31 cellular contexts compared by ENCODE assay signal in genomic region chr2:215149060-215149459, GRCh38. TPM values are rescaled to one million over a fixed set of nuclear protein-coding genes. Genes with fewer than 3 reads are reported as not detected.
"Had no signal": no experiment of that assay in that cellular context is flagged by ENCODE, and none has a peak within 500 bp of the region (broad histone marks: within the 10 kb centered on the region; RNA-seq: fewer than 3 reads in every experiment).

No MANE protein-coding gene starts in this region.

- FAIRE-seq: TTC549 had no signal

- H3K27ac ChIP-seq: VCaP had no signal

- DNase-seq: activated B cell treated with CpG ODN at 0.5 μM for 24 hours; activated CD4-positive, alpha-beta memory T cell treated with anti-CD3 and anti-CD28 coated beads for 36 hours; activated CD4-positive, alpha-beta T cell treated with anti-CD3 and anti-CD28 coated beads for 4 hours; activated CD4-positive, alpha-beta T cell treated with anti-CD3 and anti-CD28 coated beads, Interleukin-2, amount 10 ng/mL, durations not matched to agents 24 days and 14 days; activated CD4-positive, alpha-beta T cell treated with anti-CD3 and anti-CD28 coated beads, Interleukin-2, amount 50 U/mL, for 1 hour; activated CD4-positive, alpha-beta T cell treated with anti-CD3 and anti-CD28 coated beads, Interleukin-2, amount 50 U/mL, for 4 hours; activated CD4-positive, CD25-positive, alpha-beta regulatory T cell treated with anti-CD3 and anti-CD28 coated beads, Interleukin-2, amount 50 U/mL, for 72 hours; activated CD8-positive, alpha-beta memory T cell treated with anti-CD3 and anti-CD28 coated beads, Interleukin-2, amount 50 U/mL, for 4 hours; activated CD8-positive, alpha-beta T cell treated with anti-CD3 and anti-CD28 coated beads for 36 hours; activated effector memory CD4-positive, alpha-beta T cell treated with anti-CD3 and anti-CD28 coated beads, Interleukin-2, amount 50 U/mL, for 16 hours; activated naive CD4-positive, alpha-beta T cell treated with anti-CD3 and anti-CD28 coated beads, Interleukin-2, amount 10 ng/mL, durations not matched to agents 7 days and 5 days; activated naive CD4-positive, alpha-beta T cell treated with Interleukin-2 at 50 U/mL for 16 hours; activated naive CD8-positive, alpha-beta T cell treated with anti-CD3 and anti-CD28 coated beads, Interleukin-2, amount 10 ng/mL, durations not matched to agents 7 days and 5 days; activated naive CD8-positive, alpha-beta T cell treated with anti-CD3 and anti-CD28 coated beads, Interleukin-2, amount 50 U/mL, for 24 hours; activated T-cell treated with anti-CD3 and anti-CD28 coated beads for 4 hours; activated T-cell treated with anti-CD3 and anti-CD28 coated beads, Interleukin-2, amount 50 U/mL, for 1 hour; activated T-cell treated with anti-CD3 and anti-CD28 coated beads, Interleukin-2, amount 50 U/mL, for 4 hours; activated T-cell treated with anti-CD3 and anti-CD28 coated beads, Interleukin-2, amount 50 U/mL, for 72 hours; amygdala; aorta; central memory CD4-positive, alpha-beta T cell; T-cell; T-helper 2 cell; T-helper 9 cell had no signal

- ATAC-seq: activated CD8-positive, alpha-beta T cell treated with anti-CD3 and anti-CD28 coated beads for 36 hours; activated naive CD8-positive, alpha-beta T cell treated with anti-CD3 and anti-CD28 coated beads, Interleukin-2, amount 50 U/mL, for 24 hours; activated T-cell treated with anti-CD3 and anti-CD28 coated beads, Interleukin-2, amount 50 U/mL, for 4 hours; activated T-cell treated with anti-CD3 and anti-CD28 coated beads, Interleukin-2, amount 50 U/mL, for 72 hours; activated T-helper 17 cell treated with anti-CD3 and anti-CD28 coated beads, Interleukin-2, amount 50 U/mL, for 72 hours; T-cell had no signal

RNA-seq across cellular contexts. Expression of gene ABCA12, which starts 10.6 kb away (rescaled TPM):
- total RNA-seq: activated B cell treated with CpG ODN at 0.5 μM for 24 hours; activated CD4-positive, alpha-beta memory T cell treated with anti-CD3 and anti-CD28 coated beads for 36 hours; activated CD4-positive, alpha-beta T cell treated with anti-CD3 and anti-CD28 coated beads, Interleukin-2, amount 10 ng/mL, durations not matched to agents 24 days and 14 days; activated CD8-positive, alpha-beta memory T cell treated with anti-CD3 and anti-CD28 coated beads for 36 hours; activated CD8-positive, alpha-beta T cell treated with anti-CD3 and anti-CD28 coated beads for 36 hours; activated naive CD8-positive, alpha-beta T cell treated with anti-CD3 and anti-CD28 coated beads, Interleukin-2, amount 10 ng/mL, durations not matched to agents 7 days and 5 days; activated T-cell treated with anti-CD3 and anti-CD28 coated beads, Interleukin-2, amount 50 U/mL, for 4 hours; activated T-helper 1 cell treated with anti-CD3 and anti-CD28 coated beads, Interleukin-12 subunit alpha, Interleukin-12 subunit beta, Interleukin-2, Interleukin-4 antibody, amounts not matched to agents 30 ng/mL and 10 ng/mL and 1 ng/mL, durations not matched to agents 14 hours and 24 hours and 36 hours; activated T-helper 17 cell treated with anti-CD3 and anti-CD28 coated beads, Interleukin-2, amount 50 U/mL, for 72 hours; aorta; cardiac septum; T-cell had no signal
- polyA plus RNA-seq: adipose tissue, aorta had no signal
